ENCODE assay signal across 8 cellular contexts in the genomic region with DNA sequence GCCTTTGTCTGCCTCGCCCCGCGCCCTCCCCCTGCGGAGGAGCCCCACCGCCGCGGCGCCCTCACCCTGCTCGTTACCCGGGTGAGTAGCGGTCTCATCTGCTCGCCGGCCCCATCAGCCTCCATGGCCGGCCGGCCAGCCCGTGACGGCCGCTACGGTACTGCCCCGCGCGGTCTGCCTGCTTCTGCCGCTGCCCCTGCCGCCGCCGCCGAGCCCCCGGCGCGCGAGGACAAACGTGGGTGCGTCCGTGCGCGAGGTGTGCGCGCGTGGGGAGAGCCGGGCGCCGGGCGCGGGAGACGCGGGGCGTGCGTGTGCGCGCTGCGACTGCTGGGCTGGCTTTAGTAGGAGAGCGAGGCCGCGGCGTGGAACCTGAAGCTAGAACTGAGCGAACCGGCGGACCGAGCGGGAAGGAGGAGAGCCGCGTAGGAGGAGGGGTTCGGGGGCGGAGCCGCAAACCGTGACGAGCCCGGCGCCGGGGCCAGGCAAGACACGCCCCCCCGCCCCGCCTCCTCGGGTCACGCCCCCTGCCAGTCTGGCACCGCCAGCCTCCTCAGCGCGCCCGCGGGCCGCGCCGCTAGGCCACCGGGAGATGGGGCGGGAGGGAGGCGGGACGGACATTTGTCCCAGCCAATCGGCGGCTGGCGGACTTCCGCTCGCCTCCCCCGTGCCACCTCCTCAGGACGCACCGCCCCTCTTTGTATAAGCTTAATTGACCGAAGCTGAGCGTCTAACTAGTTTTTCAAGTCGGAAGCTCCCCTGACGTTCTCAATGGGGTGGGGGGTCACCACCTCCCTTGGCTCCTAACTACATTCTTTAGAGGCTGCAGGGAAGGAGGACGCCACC. TPM values are rescaled to one million over a fixed set of nuclear protein-coding genes. Genes with fewer than 3 reads are reported as not detected.
DNase-seq lines count a peak whose midpoint lies in the region; ATAC-seq and TF ChIP-seq lines count a peak whose summit lies in the region.

A gene (minus strand): TSS at position 383 of the 843 bp plus-strand sequence. CDS start 258 bp downstream, at position 125.

- peak; percentile 95 for ATAC-seq in GM18907 (IDR thresholded peaks at IDR 0.05; ENCODE audit: unreplicated experiment)
- peak; percentile 88 for ATAC-seq in HG03159 (IDR thresholded peaks at IDR 0.05; ENCODE audit: unreplicated experiment)
- ATAC-seq in WTC11: peak; percentile 94

- no peaks in the 10 kb centered on the region for H3K9me3 ChIP-seq in spleen

- TF ChIP-seq POLR2A in spleen (IDR thresholded peaks at IDR 0.05): peak; percentile 76 to 98 (median 95)

- no peaks in the 10 kb centered on the region for H3K27me3 ChIP-seq in spleen (replicated peaks in 1 of 7)

- H3K36me3 Mint-ChIP-seq in WTC11: 0 out of 2 replicates have a peak, but pooled peaks cover 3% of the 10 kb centered on the region
- H3K36me3 Mint-ChIP-seq in immature natural killer cell: no peaks in the 10 kb centered on the region

- no peaks in the 10 kb centered on the region for H3K36me3 ChIP-seq in spleen

- intact Hi-C loops in spleen (cut with DNase I; ENCODE audit: low total_unique reads): no loop called here

- H3K27me3 Mint-ChIP-seq in WTC11 (ENCODE audit: low read depth): no peaks in the 10 kb centered on the region
- H3K27me3 Mint-ChIP-seq in immature natural killer cell (ENCODE audit: low read depth in 3 of 3): peaks cover 0 to 10% (median 4%) of the 10 kb centered on the region in 3 donors

- no peak for TF ChIP-seq CTCF in AG04449 (IDR thresholded peaks at IDR 0.05; ENCODE audit: insufficient read depth, low read length, missing control alignments)
- no peak for TF ChIP-seq CTCF in WTC11 (IDR thresholded peaks at IDR 0.05)
- no peak for TF ChIP-seq CTCF in cardiac fibroblast (IDR thresholded peaks at IDR 0.05; ENCODE audit: low read depth, low read length)
- peak in 6 of 11 experiments; percentile 12 to 53 (median 40) for TF ChIP-seq CTCF in spleen (IDR thresholded peaks at IDR 0.05 in 8 of 11, conservative IDR thresholded peaks at IDR 0.05 in 3 of 11)

- peak within 1 kb of the TSS; percentile 92 to 99 (median 96) for H3K27ac ChIP-seq in spleen

- peaks cover 40% of the 10 kb centered on the region for H3K4me1 Mint-ChIP-seq in WTC11
- H3K4me1 Mint-ChIP-seq in immature natural killer cell: peaks cover 50 to 53% of the 10 kb centered on the region in 2 donors

- POLR2A ChIA-PET in AG04449 (lab: Yijun Ruan, JAX) (interaction anchor here (0.6 to 1.9 kb wide), 20 partner anchors 11 to 194 kb away, joined by 3 to 18 read pairs (median 4); no protein-coding TSS in a partner anchor), WTC11 (lab: Charles Lee) (interaction anchor here (0.6 to 2.5 kb wide), 13 partner anchors 12 to 238 kb away, joined by 3 to 15 read pairs (median 4); a partner anchor contains a TSS)

- H3K4me1 ChIP-seq in spleen: peaks cover 25 to 56% (median 45%) of the 10 kb centered on the region in 6 donors

- CTCF ChIA-PET in AG04449 (lab: Yijun Ruan, JAX) (interaction anchor here (0.5 to 3.0 kb wide), 6 partner anchors 17 to 197 kb away, joined by 3 to 9 read pairs (median 3); no protein-coding TSS in a partner anchor), WTC11 (lab: Charles Lee) (interaction anchor here (0.6 to 1.0 kb wide), 6 partner anchors 118 to 256 kb away, joined by 3 to 7 read pairs (median 4); no protein-coding TSS in a partner anchor)

- WGBS in spleen, 5 donors: 0 to 1% (median 1%) methylated on average over 50 to 100 of the region's 100 CpGs

- H3K4me3 Mint-ChIP-seq in WTC11: peak within 1 kb of the TSS; percentile 97
- peak within 1 kb of the TSS; percentile 95 to 99 (median 98) for H3K4me3 Mint-ChIP-seq in immature natural killer cell

- peak within 1 kb of the TSS; percentile 80 for H3K4me3 ChIP-seq in AG04449 (ENCODE audit: low read depth, low read length)
- peak within 1 kb of the TSS; percentile 89 to 92 for H3K4me3 ChIP-seq in cardiac fibroblast (replicated peaks in 1 of 2; ENCODE audit: low read depth in 2 of 2, low read length in 2 of 2)
- peak within 1 kb of the TSS; percentile 77 to 97 (median 88) for H3K4me3 ChIP-seq in spleen

- H3K9me3 Mint-ChIP-seq in WTC11 (no peaks in the 10 kb centered on the region), immature natural killer cell (no peaks in the 10 kb centered on the region)

- H3K27ac Mint-ChIP-seq in WTC11 (peak within 1 kb of the TSS; percentile 76), immature natural killer cell (peak within 1 kb of the TSS; percentile 92 to 95 (median 92))

- DNase-seq in AG04449 (ENCODE audit: low read depth, low spot score) (peak; percentile 64), NCI-H2227 treated with DMSO at 0.1 percent for 48 hours (lab: John Stamatoyannopoulos, UW) (peak; percentile 90), WTC11 (ENCODE audit: low spot score) (peak; percentile 99), cardiac fibroblast (ENCODE audit: low read depth in 2 of 2) (peak; percentile 96 to 99), immature natural killer cell (peak; percentile 98 to 99 (median 98)), spleen (peak; percentile 100)

TF ChIP-seq in WTC11, 78 proteins besides CTCF, POLR2A, EP300 and RAD21 (continues in another document):
- TF ChIP-seq, protein P1, sequence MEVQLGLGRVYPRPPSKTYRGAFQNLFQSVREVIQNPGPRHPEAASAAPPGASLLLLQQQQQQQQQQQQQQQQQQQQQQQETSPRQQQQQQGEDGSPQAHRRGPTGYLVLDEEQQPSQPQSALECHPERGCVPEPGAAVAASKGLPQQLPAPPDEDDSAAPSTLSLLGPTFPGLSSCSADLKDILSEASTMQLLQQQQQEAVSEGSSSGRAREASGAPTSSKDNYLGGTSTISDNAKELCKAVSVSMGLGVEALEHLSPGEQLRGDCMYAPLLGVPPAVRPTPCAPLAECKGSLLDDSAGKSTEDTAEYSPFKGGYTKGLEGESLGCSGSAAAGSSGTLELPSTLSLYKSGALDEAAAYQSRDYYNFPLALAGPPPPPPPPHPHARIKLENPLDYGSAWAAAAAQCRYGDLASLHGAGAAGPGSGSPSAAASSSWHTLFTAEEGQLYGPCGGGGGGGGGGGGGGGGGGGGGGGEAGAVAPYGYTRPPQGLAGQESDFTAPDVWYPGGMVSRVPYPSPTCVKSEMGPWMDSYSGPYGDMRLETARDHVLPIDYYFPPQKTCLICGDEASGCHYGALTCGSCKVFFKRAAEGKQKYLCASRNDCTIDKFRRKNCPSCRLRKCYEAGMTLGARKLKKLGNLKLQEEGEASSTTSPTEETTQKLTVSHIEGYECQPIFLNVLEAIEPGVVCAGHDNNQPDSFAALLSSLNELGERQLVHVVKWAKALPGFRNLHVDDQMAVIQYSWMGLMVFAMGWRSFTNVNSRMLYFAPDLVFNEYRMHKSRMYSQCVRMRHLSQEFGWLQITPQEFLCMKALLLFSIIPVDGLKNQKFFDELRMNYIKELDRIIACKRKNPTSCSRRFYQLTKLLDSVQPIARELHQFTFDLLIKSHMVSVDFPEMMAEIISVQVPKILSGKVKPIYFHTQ (CRISPR knock-in tag; IDR thresholded peaks at IDR 0.05): no peak
- TF ChIP-seq NR2C2 (CRISPR knock-in tag; IDR thresholded peaks at IDR 0.05) (no peak), NFYB (CRISPR knock-in tag; conservative IDR thresholded peaks at IDR 0.05; ENCODE audit: low read depth) (peak; percentile 93), CBFB (CRISPR knock-in tag; IDR thresholded peaks at IDR 0.05; ENCODE audit: low read depth) (peak; percentile 44; the same call in 1 of the 2 replicates), HMGA2 (CRISPR knock-in tag; IDR thresholded peaks at IDR 0.05) (no peak), TCF7 (CRISPR knock-in tag; IDR thresholded peaks at IDR 0.05; ENCODE audit: low read depth) (peak; percentile 57; the same call in 1 of the 2 replicates), ZNF416 (CRISPR knock-in tag; IDR thresholded peaks at IDR 0.05) (0 out of 2 replicates have a peak, but pooled peaks have one; percentile 30), OVOL2 (CRISPR knock-in tag; IDR thresholded peaks at IDR 0.05; ENCODE audit: borderline replicate concordance) (no peak)
- TF ChIP-seq, protein P2, sequence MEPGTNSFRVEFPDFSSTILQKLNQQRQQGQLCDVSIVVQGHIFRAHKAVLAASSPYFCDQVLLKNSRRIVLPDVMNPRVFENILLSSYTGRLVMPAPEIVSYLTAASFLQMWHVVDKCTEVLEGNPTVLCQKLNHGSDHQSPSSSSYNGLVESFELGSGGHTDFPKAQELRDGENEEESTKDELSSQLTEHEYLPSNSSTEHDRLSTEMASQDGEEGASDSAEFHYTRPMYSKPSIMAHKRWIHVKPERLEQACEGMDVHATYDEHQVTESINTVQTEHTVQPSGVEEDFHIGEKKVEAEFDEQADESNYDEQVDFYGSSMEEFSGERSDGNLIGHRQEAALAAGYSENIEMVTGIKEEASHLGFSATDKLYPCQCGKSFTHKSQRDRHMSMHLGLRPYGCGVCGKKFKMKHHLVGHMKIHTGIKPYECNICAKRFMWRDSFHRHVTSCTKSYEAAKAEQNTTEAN (CRISPR knock-in tag; IDR thresholded peaks at IDR 0.05): no peak
- TF ChIP-seq, protein P3, sequence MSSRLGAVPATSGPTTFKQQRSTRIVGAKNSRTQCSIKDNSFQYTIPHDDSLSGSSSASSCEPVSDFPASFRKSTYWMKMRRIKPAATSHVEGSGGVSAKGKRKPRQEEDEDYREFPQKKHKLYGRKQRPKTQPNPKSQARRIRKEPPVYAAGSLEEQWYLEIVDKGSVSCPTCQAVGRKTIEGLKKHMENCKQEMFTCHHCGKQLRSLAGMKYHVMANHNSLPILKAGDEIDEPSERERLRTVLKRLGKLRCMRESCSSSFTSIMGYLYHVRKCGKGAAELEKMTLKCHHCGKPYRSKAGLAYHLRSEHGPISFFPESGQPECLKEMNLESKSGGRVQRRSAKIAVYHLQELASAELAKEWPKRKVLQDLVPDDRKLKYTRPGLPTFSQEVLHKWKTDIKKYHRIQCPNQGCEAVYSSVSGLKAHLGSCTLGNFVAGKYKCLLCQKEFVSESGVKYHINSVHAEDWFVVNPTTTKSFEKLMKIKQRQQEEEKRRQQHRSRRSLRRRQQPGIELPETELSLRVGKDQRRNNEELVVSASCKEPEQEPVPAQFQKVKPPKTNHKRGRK (CRISPR knock-in tag; IDR thresholded peaks at IDR 0.05; ENCODE audit: borderline replicate concordance): no peak
- TF ChIP-seq, protein P4, sequence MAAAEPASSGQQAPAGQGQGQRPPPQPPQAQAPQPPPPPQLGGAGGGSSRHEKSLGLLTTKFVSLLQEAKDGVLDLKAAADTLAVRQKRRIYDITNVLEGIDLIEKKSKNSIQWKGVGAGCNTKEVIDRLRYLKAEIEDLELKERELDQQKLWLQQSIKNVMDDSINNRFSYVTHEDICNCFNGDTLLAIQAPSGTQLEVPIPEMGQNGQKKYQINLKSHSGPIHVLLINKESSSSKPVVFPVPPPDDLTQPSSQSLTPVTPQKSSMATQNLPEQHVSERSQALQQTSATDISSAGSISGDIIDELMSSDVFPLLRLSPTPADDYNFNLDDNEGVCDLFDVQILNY (CRISPR knock-in tag; IDR thresholded peaks at IDR 0.05): peak; percentile 91

RNA-seq across cellular contexts. Expression of the gene that starts here (rescaled TPM):
- total RNA-seq in WTC11 (2021) (87.0 to 93.7 TPM (median 90.8 TPM) in 3 replicates), spleen (10 to 100 TPM; 36.2 to 62.3 (median 46.8) TPM)
- polyA plus RNA-seq in immature natural killer cell (10 to 100 TPM in 1 of 3 donors, 1 to 10 TPM in 2; 1.6 to 13.5 (median 8.4) TPM), spleen (1 to 10 TPM; 5.7 to 9.7 (median 6.6) TPM)

Comparison
In these comparisons a context has a peak if more than half of its experiments do, and no peak if none do; other contexts are left out.
1. Peak in every context shown above with its lines: DNase-seq, ATAC-seq, H3K4me3 ChIP-seq and H3K27ac ChIP-seq.
2. CTCF ChIP-seq: peak in spleen (6 of 11); none in AG04449 (single experiment), WTC11 (single experiment) and cardiac fibroblast (single experiment).